ENCODE assay signal across 8 cellular contexts in genomic region chr1:234962340-234962989, GRCh38.
DNase-seq lines count a peak whose midpoint lies in the region; ATAC-seq and TF ChIP-seq lines count a peak whose summit lies in the region.

No MANE protein-coding gene starts in this region.

- POLR2A ChIA-PET in T-cell (lab: Charles Lee): interaction anchor here (0.5 to 1.7 kb wide), 10 partner anchors 8 to 362 kb away, joined by 3 to 8 read pairs (median 4); partner anchors contain the start of gene IRF2BP2 (in 1 of the 2)

- H3K4me1 ChIP-seq in osteoblast (ENCODE audit: insufficient read depth, low read length): peaks cover 55% of the 10 kb centered on the region

- peak overlapping the region; percentile 99 for H3K27ac ChIP-seq in osteoblast (ENCODE audit: low read depth, low read length)

- DNase-seq in DMS53 (lab: John Stamatoyannopoulos, UW): peak; percentile 77
- DNase-seq in T-cell: no peak
- peak; percentile 96 for DNase-seq in epithelial cell of proximal tubule (ENCODE audit: low read depth)
- DNase-seq in osteoblast (ENCODE audit: insufficient read length, low spot score, missing footprints): peak; percentile 92
- no peak for DNase-seq in cerebellum (ENCODE audit: low spot score)
- DNase-seq in SHP77 treated with DMSO at 0.1 percent for 48 hours (lab: John Stamatoyannopoulos, UW): no peak

- H3K79me2 ChIP-seq in osteoblast (ENCODE audit: insufficient read depth, low read length): no peaks in the 10 kb centered on the region

- H3K27me3 ChIP-seq in osteoblast (ENCODE audit: insufficient read depth, low read length): no peaks in the 10 kb centered on the region

- no peak overlapping the region for H2AFZ ChIP-seq in osteoblast (ENCODE audit: low read length)

- H3K27me3 Mint-ChIP-seq in T-cell: no peaks in the 10 kb centered on the region

- H3K9me3 ChIP-seq in osteoblast (ENCODE audit: low read depth, low read length): no peaks in the 10 kb centered on the region

- peaks cover 3% of the 10 kb centered on the region for H3K36me3 Mint-ChIP-seq in T-cell

- H4K20me1 ChIP-seq in osteoblast (ENCODE audit: insufficient read depth, low read length): no peaks in the 10 kb centered on the region

- H3K9me3 Mint-ChIP-seq in T-cell: no peaks in the 10 kb centered on the region

- peak overlapping the region; percentile 54 to 72 (median 62) for H3K4me3 Mint-ChIP-seq in T-cell

- peak overlapping the region; percentile 15 for H3K4me3 ChIP-seq in epithelial cell of proximal tubule (ENCODE audit: low read depth, low read length)
- peak overlapping the region; percentile 35 for H3K4me3 ChIP-seq in osteoblast (ENCODE audit: insufficient read depth, low read length)

- CTCF ChIA-PET in T-cell (lab: Charles Lee): interaction anchor here (0.6 to 1.5 kb wide), 3 partner anchors 16 to 120 kb away, joined by 3 to 4 read pairs (median 3); no protein-coding TSS in a partner anchor

- peaks cover 66 to 69% (median 68%) of the 10 kb centered on the region in 3 donors for H3K4me1 Mint-ChIP-seq in T-cell

- peak overlapping the region; percentile 93 to 95 for H3K27ac Mint-ChIP-seq in T-cell

- no peaks in the 10 kb centered on the region for H3K36me3 ChIP-seq in osteoblast (ENCODE audit: insufficient read depth, low read length)

- ATAC-seq in GM19397 (IDR thresholded peaks at IDR 0.05; ENCODE audit: unreplicated experiment): peak; percentile 40
- peak; percentile 46 for ATAC-seq in HG03442 (IDR thresholded peaks at IDR 0.05; ENCODE audit: unreplicated experiment)
- peak in 2 of 4 experiments; percentile 4 to 25 for ATAC-seq in T-cell (replicated peaks in 1 of 4)

- TF ChIP-seq CTCF in epithelial cell of proximal tubule (conservative IDR thresholded peaks at IDR 0.05; ENCODE audit: low read depth, low read length) (no peak), osteoblast (IDR thresholded peaks at IDR 0.05; ENCODE audit: extremely low read depth, low read depth, low read length) (no peak)

- H3K4me2 ChIP-seq in osteoblast (ENCODE audit: insufficient read depth, low read length): peak overlapping the region; percentile 80

Comparison
In these comparisons a context has a peak if more than half of its experiments do, and no peak if none do; other contexts are left out.
1. DNase-seq: peak in DMS53 (single experiment), epithelial cell of proximal tubule (single experiment) and osteoblast (single experiment); none in T-cell (0 of 34), cerebellum (single experiment) and SHP77 treated with DMSO at 0.1 percent for 48 hours (single experiment).